19 cellular contexts compared by ENCODE assay signal in genomic region chr2:210762604-210763588, GRCh38.
DNase-seq lines count a peak whose midpoint lies in the region; ATAC-seq and TF ChIP-seq lines count a peak whose summit lies in the region.
"Had no signal": no experiment of that assay in that cellular context is flagged by ENCODE, and none has a peak within 500 bp of the region (broad histone marks: within the 10 kb centered on the region; RNA-seq: fewer than 3 reads in every experiment).

No MANE protein-coding gene starts in this region.

- no peak for TF ChIP-seq CTCF in CD4-positive, alpha-beta T cell (IDR thresholded peaks at IDR 0.05)

- no peaks in the 10 kb centered on the region for H3K79me1 ChIP-seq in neuronal stem cell (ENCODE audit: low read depth, low read length)

- H3K27me3 ChIP-seq in HAP-1 (ENCODE audit: low read depth) = no peaks in the 10 kb centered on the region
- no peaks in the 10 kb centered on the region for H3K27me3 ChIP-seq in SJCRH30
- no peaks in the 10 kb centered on the region for H3K27me3 ChIP-seq in iPS-15b (ENCODE audit: control insufficient read depth, insufficient read depth, low read length)
- peaks cover 0 to 4% (median 0%) of the 10 kb centered on the region in 3 experiments for H3K27me3 ChIP-seq in neuronal stem cell (ENCODE audit: control insufficient read depth in 3 of 3, insufficient read depth in 3 of 3, low read depth in 1 of 3, low read length in 3 of 3)
- no peaks in the 10 kb centered on the region for H3K27me3 ChIP-seq in CD4-positive, alpha-beta T cell (ENCODE audit: control insufficient read depth, insufficient read depth, low read length)

- H3K4me3 ChIP-seq in HAP-1 (no peak overlapping the region), SJCRH30 (no peak overlapping the region), iPS-15b (ENCODE audit: low read depth, low read length) (peak overlapping the region; percentile 22), neuronal stem cell (ENCODE audit: low read length in 2 of 2) (no peak overlapping the region)
- H3K4me3 ChIP-seq: PC-9 had no signal

- no peak overlapping the region for H2BK12ac ChIP-seq in neuronal stem cell (ENCODE audit: low read length)

- no peaks in the 10 kb centered on the region for H3K4me1 Mint-ChIP-seq in CD4-positive, alpha-beta T cell (ENCODE audit: low read depth)

- no peak overlapping the region for H2BK120ac ChIP-seq in neuronal stem cell (ENCODE audit: low read depth, low read length)

- in situ Hi-C loops in HAP-1 (cut with MboI; ENCODE audit: low sequenced_read_pairs) = no loop called here

- H3K4me1 ChIP-seq in HAP-1 (peaks cover 7% of the 10 kb centered on the region), SJCRH30 (peaks cover 9% of the 10 kb centered on the region; the same call in 1 of the 2 replicates), iPS-15b (ENCODE audit: control insufficient read depth, insufficient read depth, low read length) (peaks cover 18% of the 10 kb centered on the region), neuronal stem cell (ENCODE audit: control insufficient read depth in 2 of 2, insufficient read depth in 1 of 2, low read depth in 1 of 2, low read length in 2 of 2) (peaks cover 0 to 3% of the 10 kb centered on the region in 2 donors)

- peak; percentile 59 to 70 for DNase-seq in HAP-1 (ENCODE audit: low spot score in 2 of 2)
- DNase-seq in SJCRH30 = peak; percentile 19 to 56
- DNase-seq in neuronal stem cell (ENCODE audit: low spot score) = no peak
- DNase-seq in stimulated activated naive CD4-positive, alpha-beta T cell (lab: John Stamatoyannopoulos, UW) = no peak
- DNase-seq in CD4-positive, alpha-beta T cell = no peak
- DNase-seq in Ammon's horn (ENCODE audit: low spot score) = no peak
- DNase-seq: ACHN, DMS79, MM.1S, NCI-H1092 treated with DMSO at 0.1 percent for 48 hours, NCI-H146, NCI-H2081, NCI-H510A, NCI-H82, PC-9, SIG-M5 had no signal

- H3K18ac ChIP-seq in neuronal stem cell (ENCODE audit: low read length) = peak overlapping the region; percentile 20

- no peaks in the 10 kb centered on the region for H3K36me3 Mint-ChIP-seq in CD4-positive, alpha-beta T cell (ENCODE audit: low read depth)

- no CpG with 5 or more reads among the region's 9 CpGs for WGBS in neuronal stem cell (ENCODE audit: extremely low coverage in 2 of 2, insufficient read length in 2 of 2, insufficient replicate concordance in 1 of 2), 2 donors

- H3K14ac ChIP-seq in neuronal stem cell (ENCODE audit: low read length) = no peak overlapping the region

- H3K27ac ChIP-seq in SJCRH30 = peak overlapping the region; percentile 17; the same call in 1 of the 2 replicates
- no peak overlapping the region for H3K27ac ChIP-seq in neuronal stem cell (replicated peaks; ENCODE audit: low read length)
- no peak overlapping the region for H3K27ac ChIP-seq in CD4-positive, alpha-beta T cell (ENCODE audit: low read depth, low read length)
- H3K27ac ChIP-seq: C4-2B, PC-9, RWPE1 had no signal

- no peak for ATAC-seq in CD4-positive, alpha-beta T cell (ENCODE audit: poor library complexity)

- H2BK5ac ChIP-seq in neuronal stem cell (ENCODE audit: low read length) = no peak overlapping the region

- H3K9me3 ChIP-seq in HAP-1 (no peaks in the 10 kb centered on the region), SJCRH30 (replicated peaks) (0 out of 2 replicates have a peak, but pooled peaks cover 1% of the 10 kb centered on the region), iPS-15b (ENCODE audit: control insufficient read depth, insufficient read depth, low read length) (no peaks in the 10 kb centered on the region), neuronal stem cell (replicated peaks in 1 of 2; ENCODE audit: control insufficient read depth in 2 of 2, insufficient read depth in 1 of 2, low read depth in 1 of 2, low read length in 2 of 2) (no peaks in the 10 kb centered on the region)
- peaks cover 2% of the 10 kb centered on the region for H3K9me3 ChIP-seq in CD4-positive, alpha-beta T cell (ENCODE audit: control insufficient read depth, low read length)

- H4K91ac ChIP-seq in neuronal stem cell (ENCODE audit: low read depth, low read length, poor library complexity) = no peak overlapping the region

- intact Hi-C loops in CD4-positive, alpha-beta T cell (cut with DNase I, micrococcal nuclease) = no loop called here

- POLR2A ChIA-PET in CD4-positive, alpha-beta T cell (lab: Charles Lee) = no interaction called here

- no peak overlapping the region for H2AFZ ChIP-seq in neuronal stem cell (ENCODE audit: low read length)
- H2AFZ ChIP-seq: PC-9 had no signal

- H3K27ac Mint-ChIP-seq in CD4-positive, alpha-beta T cell = no peak overlapping the region

- H3K4me2 ChIP-seq in neuronal stem cell (ENCODE audit: insufficient read depth, low read length, poor library complexity, severe bottlenecking) = no peak overlapping the region
- H3K4me2 ChIP-seq: PC-9 had no signal

- no peak overlapping the region for H3K9ac ChIP-seq in iPS-15b (ENCODE audit: low read depth, low read length)
- H3K9ac ChIP-seq in neuronal stem cell (ENCODE audit: low read depth, low read length, poor library complexity) = no peak overlapping the region

- H3K4me3 Mint-ChIP-seq in CD4-positive, alpha-beta T cell = no peak overlapping the region

- CTCF ChIA-PET in CD4-positive, alpha-beta T cell (lab: Charles Lee) = no interaction called here

- H2AK5ac ChIP-seq in neuronal stem cell (ENCODE audit: low read depth, low read length) = no peak overlapping the region

- no peak overlapping the region for H3K23ac ChIP-seq in neuronal stem cell (ENCODE audit: low read depth, low read length, poor library complexity)

- H3K9me3 Mint-ChIP-seq in CD4-positive, alpha-beta T cell = peaks cover 7% of the 10 kb centered on the region

- H3K4ac ChIP-seq in neuronal stem cell (ENCODE audit: low read length) = peak overlapping the region; percentile 23

- H3K36me3 ChIP-seq in HAP-1 (replicated peaks) = no peaks in the 10 kb centered on the region
- H3K36me3 ChIP-seq in SJCRH30 = no peaks in the 10 kb centered on the region
- H3K36me3 ChIP-seq in iPS-15b (ENCODE audit: control insufficient read depth, insufficient read depth, low read length) = no peaks in the 10 kb centered on the region
- H3K36me3 ChIP-seq in neuronal stem cell (replicated peaks in 1 of 2; ENCODE audit: control insufficient read depth in 2 of 2, insufficient read depth in 2 of 2, low read length in 2 of 2) = no peaks in the 10 kb centered on the region

- H4K8ac ChIP-seq in neuronal stem cell (ENCODE audit: low read depth, low read length) = no peak overlapping the region

- no peak overlapping the region for H2BK15ac ChIP-seq in neuronal stem cell (ENCODE audit: low read length)

- no peaks in the 10 kb centered on the region for H3K27me3 Mint-ChIP-seq in CD4-positive, alpha-beta T cell

Comparison
In these comparisons a context has a peak if more than half of its experiments do, and no peak if none do; other contexts are left out.
1. DNase-seq: peak in HAP-1 (2 of 2) and SJCRH30 (2 of 2); none in neuronal stem cell (single experiment), stimulated activated naive CD4-positive, alpha-beta T cell (0 of 6), CD4-positive, alpha-beta T cell (0 of 10) and Ammon's horn (single experiment).